1 cellular context compared by ENCODE assay signal in the genomic region with DNA sequence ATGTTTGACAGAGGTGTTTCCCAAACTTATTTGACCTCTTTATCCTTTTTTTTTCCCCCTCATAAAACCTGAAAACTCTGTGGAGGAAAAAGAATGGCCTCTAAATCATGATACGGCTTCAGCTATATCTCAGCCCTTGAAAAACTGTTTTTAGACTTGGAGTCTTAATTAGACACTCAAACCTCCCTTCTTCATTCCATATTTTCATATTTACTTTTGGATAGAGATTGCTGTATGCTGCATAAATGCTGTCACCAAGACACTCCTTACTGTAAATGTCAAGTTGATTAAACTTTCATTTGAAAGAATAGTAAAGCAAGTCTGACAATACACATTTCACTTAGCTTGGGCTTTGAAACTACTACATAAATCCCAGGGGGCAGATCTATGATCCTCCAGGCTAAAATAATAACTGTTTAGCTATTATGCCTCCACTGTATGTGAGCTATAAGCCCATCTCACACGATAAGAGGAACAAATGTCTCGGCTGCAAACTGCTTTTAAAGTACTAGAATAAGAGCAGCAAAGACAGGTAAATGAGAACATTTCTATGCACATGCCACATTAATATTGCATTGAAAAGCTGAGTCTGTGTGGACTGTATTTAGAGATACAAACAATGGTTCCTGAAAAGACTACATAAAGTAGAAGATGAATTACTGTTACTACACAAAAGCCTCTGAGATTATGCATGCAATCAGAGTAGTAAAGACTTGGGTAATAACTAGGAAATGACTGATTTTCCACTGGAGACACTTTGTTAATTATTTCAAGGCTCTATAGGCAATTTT.
TF ChIP-seq lines count a peak whose summit lies in the region.

No MANE protein-coding gene starts in this region.

TF ChIP-seq in SK-N-SH, 30 proteins besides CTCF, POLR2A, EP300 and RAD21 (continued from another document):
- TF ChIP-seq, protein P1, sequence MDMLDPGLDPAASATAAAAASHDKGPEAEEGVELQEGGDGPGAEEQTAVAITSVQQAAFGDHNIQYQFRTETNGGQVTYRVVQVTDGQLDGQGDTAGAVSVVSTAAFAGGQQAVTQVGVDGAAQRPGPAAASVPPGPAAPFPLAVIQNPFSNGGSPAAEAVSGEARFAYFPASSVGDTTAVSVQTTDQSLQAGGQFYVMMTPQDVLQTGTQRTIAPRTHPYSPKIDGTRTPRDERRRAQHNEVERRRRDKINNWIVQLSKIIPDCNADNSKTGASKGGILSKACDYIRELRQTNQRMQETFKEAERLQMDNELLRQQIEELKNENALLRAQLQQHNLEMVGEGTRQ (IDR thresholded peaks at IDR 0.05; ENCODE audit: borderline replicate concordance, low read depth, low read length), result no peak
- TF ChIP-seq GATA2 (CRISPR knock-in tag; IDR thresholded peaks at IDR 0.05) (no peak), RXRA (IDR thresholded peaks at IDR 0.05; ENCODE audit: borderline replicate concordance, low read depth) (no peak), GABPA (IDR thresholded peaks at IDR 0.05; ENCODE audit: low read depth) (no peak), FOXM1 (IDR thresholded peaks at IDR 0.05; ENCODE audit: low read depth) (no peak), ELF1 (IDR thresholded peaks at IDR 0.05) (no peak), RCOR1 (IDR thresholded peaks at IDR 0.05; ENCODE audit: low read length) (no peak), CHD2 (IDR thresholded peaks at IDR 0.05; ENCODE audit: low read length, partially characterized antibody) (no peak), SIN3A (IDR thresholded peaks at IDR 0.05; ENCODE audit: borderline replicate concordance, low read depth, low read length) (no peak)
- TF ChIP-seq, protein P2, sequence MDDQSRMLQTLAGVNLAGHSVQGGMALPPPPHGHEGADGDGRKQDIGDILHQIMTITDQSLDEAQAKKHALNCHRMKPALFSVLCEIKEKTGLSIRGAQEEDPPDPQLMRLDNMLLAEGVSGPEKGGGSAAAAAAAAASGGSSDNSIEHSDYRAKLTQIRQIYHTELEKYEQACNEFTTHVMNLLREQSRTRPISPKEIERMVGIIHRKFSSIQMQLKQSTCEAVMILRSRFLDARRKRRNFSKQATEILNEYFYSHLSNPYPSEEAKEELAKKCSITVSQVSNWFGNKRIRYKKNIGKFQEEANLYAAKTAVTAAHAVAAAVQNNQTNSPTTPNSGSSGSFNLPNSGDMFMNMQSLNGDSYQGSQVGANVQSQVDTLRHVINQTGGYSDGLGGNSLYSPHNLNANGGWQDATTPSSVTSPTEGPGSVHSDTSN (IDR thresholded peaks at IDR 0.05), result no peak
- TF ChIP-seq, protein P3, sequence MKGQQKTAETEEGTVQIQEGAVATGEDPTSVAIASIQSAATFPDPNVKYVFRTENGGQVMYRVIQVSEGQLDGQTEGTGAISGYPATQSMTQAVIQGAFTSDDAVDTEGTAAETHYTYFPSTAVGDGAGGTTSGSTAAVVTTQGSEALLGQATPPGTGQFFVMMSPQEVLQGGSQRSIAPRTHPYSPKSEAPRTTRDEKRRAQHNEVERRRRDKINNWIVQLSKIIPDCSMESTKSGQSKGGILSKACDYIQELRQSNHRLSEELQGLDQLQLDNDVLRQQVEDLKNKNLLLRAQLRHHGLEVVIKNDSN (IDR thresholded peaks at IDR 0.05; ENCODE audit: borderline replicate concordance, low read depth), result no peak
